In genomic region chr1:17028662-17029188, GRCh38 we compare ENCODE assay signal across 17 cellular contexts. TPM values are rescaled to one million over a fixed set of nuclear protein-coding genes. Genes with fewer than 3 reads are reported as not detected.
"Had no signal": no experiment of that assay in that cellular context is flagged by ENCODE, and none has a peak within 500 bp of the region (broad histone marks: within the 10 kb centered on the region; RNA-seq: fewer than 3 reads in every experiment).

No MANE protein-coding gene starts in this region.

- H3K27me3 Mint-ChIP-seq: activated CD8-positive, alpha-beta memory T cell treated with anti-CD3 and anti-CD28 coated beads, Interleukin-2, amount 10 ng/mL, durations not matched to agents 7 days and 5 days; activated naive CD8-positive, alpha-beta T cell treated with anti-CD3 and anti-CD28 coated beads, Interleukin-2, amount 50 U/mL, for 24 hours; naive thymus-derived CD4-positive, alpha-beta T cell; stimulated activated memory B cell treated with anti-CD40 and anti-IgM and Interleukin-4, amounts not matched to agents 10 μg/mL and 1 μg/mL and 100 μg/mL, for 72 hours had no signal

- H3K27ac Mint-ChIP-seq: activated naive CD8-positive, alpha-beta T cell treated with anti-CD3 and anti-CD28 coated beads, Interleukin-2, amount 50 U/mL, for 24 hours; stimulated activated memory B cell treated with anti-CD40 and anti-IgM and Interleukin-4, amounts not matched to agents 10 μg/mL and 1 μg/mL and 100 μg/mL, for 72 hours had no signal

- H3K9me3 ChIP-seq: ascending aorta, spleen, transverse colon had no signal

- H3K9me3 Mint-ChIP-seq: activated naive CD8-positive, alpha-beta T cell treated with anti-CD3 and anti-CD28 coated beads, Interleukin-2, amount 50 U/mL, for 24 hours; naive thymus-derived CD4-positive, alpha-beta T cell; stimulated activated memory B cell treated with anti-CD40 and anti-IgM and Interleukin-4, amounts not matched to agents 10 μg/mL and 1 μg/mL and 100 μg/mL, for 72 hours had no signal

- H3K4me1 ChIP-seq: ascending aorta, transverse colon had no signal

- H3K4me3 Mint-ChIP-seq: activated CD8-positive, alpha-beta memory T cell treated with anti-CD3 and anti-CD28 coated beads, Interleukin-2, amount 10 ng/mL, durations not matched to agents 7 days and 5 days; activated naive CD8-positive, alpha-beta T cell treated with anti-CD3 and anti-CD28 coated beads, Interleukin-2, amount 50 U/mL, for 24 hours; naive thymus-derived CD4-positive, alpha-beta T cell; stimulated activated memory B cell treated with anti-CD40 and anti-IgM and Interleukin-4, amounts not matched to agents 10 μg/mL and 1 μg/mL and 100 μg/mL, for 72 hours had no signal

- FAIRE-seq: colon had no signal

- H3K4me3 ChIP-seq: ascending aorta, spleen, transverse colon had no signal

- H3K4me1 Mint-ChIP-seq: activated naive CD8-positive, alpha-beta T cell treated with anti-CD3 and anti-CD28 coated beads, Interleukin-2, amount 50 U/mL, for 24 hours had no signal

- H3K27ac ChIP-seq: ascending aorta, spleen, transverse colon had no signal

- ATAC-seq: activated CD8-positive, alpha-beta memory T cell treated with anti-CD3 and anti-CD28 coated beads, Interleukin-2, amount 10 ng/mL, durations not matched to agents 7 days and 5 days; activated naive CD8-positive, alpha-beta T cell treated with anti-CD3 and anti-CD28 coated beads, Interleukin-2, amount 50 U/mL, for 24 hours; naive thymus-derived CD4-positive, alpha-beta T cell; right cardiac atrium; stimulated activated memory B cell treated with anti-CD40 and anti-IgM and Interleukin-4, amounts not matched to agents 10 μg/mL and 1 μg/mL and 100 μg/mL, for 72 hours had no signal

- H3K27me3 ChIP-seq: ascending aorta, spleen, transverse colon had no signal

- DNase-seq: activated CD4-positive, alpha-beta T cell treated with anti-CD3 and anti-CD28 coated beads, Interleukin-2, amount 50 U/mL, for 48 hours; activated CD4-positive, CD25-positive, alpha-beta regulatory T cell treated with anti-CD3 and anti-CD28 coated beads, Interleukin-2, amount 50 U/mL, for 72 hours; activated CD8-positive, alpha-beta memory T cell treated with anti-CD3 and anti-CD28 coated beads, Interleukin-2, amount 10 ng/mL, durations not matched to agents 7 days and 5 days; activated naive CD4-positive, alpha-beta T cell treated with Interleukin-2 at 50 U/mL for 16 hours; activated naive CD8-positive, alpha-beta T cell treated with anti-CD3 and anti-CD28 coated beads, Interleukin-2, amount 50 U/mL, for 24 hours; hippocampal formation; kidney glomerular epithelial cell; naive thymus-derived CD4-positive, alpha-beta T cell; posterior cingulate gyrus; right cardiac atrium; spleen; stimulated activated CD4-positive, alpha-beta T cell treated with anti-CD3 and anti-CD28 coated beads, Interleukin-1b, Interleukin-23, amount 100 ng/mL, for 48 hours; transverse colon had no signal

RNA-seq across cellular contexts. Expression of gene MFAP2, which starts 48.3 kb away (rescaled TPM):
- total RNA-seq: activated CD8-positive, alpha-beta memory T cell treated with anti-CD3 and anti-CD28 coated beads, Interleukin-2, amount 10 ng/mL, durations not matched to agents 7 days and 5 days; naive thymus-derived CD4-positive, alpha-beta T cell; T-helper 2 cell treated with Interferon-gamma antibody and Interleukin-4, amounts not matched to agents 100 ng/mL and 5 ng/mL, for 36 hours had no signal
